In genomic region chrX:143757887-143758286, GRCh38 we compare ENCODE assay signal across 25 cellular contexts. TPM values are rescaled to one million over a fixed set of nuclear protein-coding genes. Genes with fewer than 3 reads are reported as not detected.
DNase-seq lines count a peak whose midpoint lies in the region; ATAC-seq and TF ChIP-seq lines count a peak whose summit lies in the region.
"Had no signal": no experiment of that assay in that cellular context is flagged by ENCODE, and none has a peak within 500 bp of the region (broad histone marks: within the 10 kb centered on the region; RNA-seq: fewer than 3 reads in every experiment).

No MANE protein-coding gene starts in this region.

- 83% methylated on average over 7 of the region's 7 CpGs; no CpG with 5 or more reads in 1 of the 2 experiments for WGBS in endodermal cell (ENCODE audit: insufficient coverage in 1 of 2, insufficient read length in 1 of 2), 2 experiments

- TF ChIP-seq CTCF in endodermal cell (conservative IDR thresholded peaks at IDR 0.05) (no peak), nephron progenitor cell (IDR thresholded peaks at IDR 0.05) (no peak), type B pancreatic cell (conservative IDR thresholded peaks at IDR 0.05) (no peak)

- H3K4me1 Mint-ChIP-seq in endodermal cell (peaks cover 3% of the 10 kb centered on the region), nephron progenitor cell (no peaks in the 10 kb centered on the region), type B pancreatic cell (ENCODE audit: unreplicated experiment) (no peaks in the 10 kb centered on the region)
- no peaks in the 10 kb centered on the region for H3K4me1 Mint-ChIP-seq in stimulated activated effector memory CD8-positive, alpha-beta T cell treated with anti-CD3 and anti-CD28 coated beads, Interleukin-12 subunit alpha, Interleukin-12 subunit beta, amount 100 ng/mL, for 72 hours
- H3K4me1 Mint-ChIP-seq: GM23338 had no signal

- H3K36me3 Mint-ChIP-seq in endodermal cell (ENCODE audit: low read depth) (peaks cover 1% of the 10 kb centered on the region), nephron progenitor cell (ENCODE audit: low read depth) (no peaks in the 10 kb centered on the region), type B pancreatic cell (no peaks in the 10 kb centered on the region)
- no peaks in the 10 kb centered on the region for H3K36me3 Mint-ChIP-seq in stimulated activated effector memory CD8-positive, alpha-beta T cell treated with anti-CD3 and anti-CD28 coated beads, Interleukin-12 subunit alpha, Interleukin-12 subunit beta, amount 100 ng/mL, for 72 hours
- H3K36me3 Mint-ChIP-seq: CD8-positive, alpha-beta T cell had no signal

- no peak overlapping the region for H3K9ac ChIP-seq in endodermal cell (ENCODE audit: extremely low read depth, low read length, poor library complexity, severe bottlenecking)

- H3K27me3 Mint-ChIP-seq in endodermal cell (ENCODE audit: insufficient read depth), result peaks cover 21% of the 10 kb centered on the region
- no peaks in the 10 kb centered on the region for H3K27me3 Mint-ChIP-seq in nephron progenitor cell (ENCODE audit: low read depth, poor library complexity)
- no peaks in the 10 kb centered on the region for H3K27me3 Mint-ChIP-seq in type B pancreatic cell

- H3K27ac Mint-ChIP-seq in endodermal cell (no peak overlapping the region), nephron progenitor cell (no peak overlapping the region), type B pancreatic cell (no peak overlapping the region)
- no peak overlapping the region for H3K27ac Mint-ChIP-seq in stimulated activated effector memory CD8-positive, alpha-beta T cell treated with anti-CD3 and anti-CD28 coated beads, Interleukin-12 subunit alpha, Interleukin-12 subunit beta, amount 100 ng/mL, for 72 hours
- H3K27ac Mint-ChIP-seq: CD8-positive, alpha-beta T cell; GM23338 had no signal

- DNase-seq in NCI-H82 (lab: John Stamatoyannopoulos, UW) (peak; percentile 35), NCI-H82 treated with DMSO at 0.1 percent for 48 hours (lab: John Stamatoyannopoulos, UW; ENCODE audit: unreplicated experiment) (no peak), endodermal cell (peak; percentile 52), nephron progenitor cell (no peak), type B pancreatic cell (ENCODE audit: extremely low spot score, unreplicated experiment) (no peak), NCI-H510A treated with DMSO at 0.1 percent for 48 hours (lab: John Stamatoyannopoulos, UW) (no peak)
- DNase-seq in stimulated activated effector memory CD8-positive, alpha-beta T cell treated with anti-CD3 and anti-CD28 coated beads, Interleukin-12 subunit alpha, Interleukin-12 subunit beta, amount 100 ng/mL, for 72 hours (ENCODE audit: low spot score in 2 of 2), result no peak
- DNase-seq: AML-193; C1 segment of cervical spinal cord; CD8-positive, alpha-beta T cell; DND-41; Kasumi-1; NCI-H1417; NCI-H187 treated with DMSO at 0.1 percent for 48 hours; NCI-H2107; NCI-H446 treated with DMSO at 0.1 percent for 48 hours; NCI-H69; OCI-M1; SJCRH30 had no signal

- peaks cover 6% of the 10 kb centered on the region for H3K9me3 ChIP-seq in endodermal cell (ENCODE audit: control insufficient read depth, low read length)
- H3K9me3 ChIP-seq: SJCRH30 had no signal

- no peaks in the 10 kb centered on the region for H3K4me1 ChIP-seq in endodermal cell (ENCODE audit: control insufficient read depth, insufficient read depth, low read length)

- no peak for ATAC-seq in stimulated activated effector memory CD8-positive, alpha-beta T cell treated with anti-CD3 and anti-CD28 coated beads, Interleukin-12 subunit alpha, Interleukin-12 subunit beta, amount 100 ng/mL, for 72 hours
- no peak for ATAC-seq in GM18868 (IDR thresholded peaks at IDR 0.05; ENCODE audit: unreplicated experiment)
- ATAC-seq: CD8-positive, alpha-beta T cell; GM23338 had no signal

- no peak overlapping the region for H3K4me3 ChIP-seq in endodermal cell (ENCODE audit: low read length)
- H3K4me3 ChIP-seq: GM23338, SJCRH30 had no signal

- no peak overlapping the region for H3K27ac ChIP-seq in endodermal cell (ENCODE audit: low read depth, low read length)
- H3K27ac ChIP-seq: SJCRH30 had no signal

- H3K27me3 ChIP-seq in endodermal cell (ENCODE audit: control insufficient read depth, insufficient read depth, low read length, poor library complexity, severe bottlenecking), result no peaks in the 10 kb centered on the region
- H3K27me3 ChIP-seq: SJCRH30 had no signal

- no peaks in the 10 kb centered on the region for H3K36me3 ChIP-seq in endodermal cell (ENCODE audit: control insufficient read depth, insufficient read depth, low read length)
- H3K36me3 ChIP-seq: SJCRH30 had no signal

- peak overlapping the region; percentile 49 for H3K4me3 Mint-ChIP-seq in endodermal cell
- H3K4me3 Mint-ChIP-seq in nephron progenitor cell, result peak overlapping the region; percentile 39
- peak overlapping the region; percentile 56 for H3K4me3 Mint-ChIP-seq in type B pancreatic cell
- H3K4me3 Mint-ChIP-seq in stimulated activated effector memory CD8-positive, alpha-beta T cell treated with anti-CD3 and anti-CD28 coated beads, Interleukin-12 subunit alpha, Interleukin-12 subunit beta, amount 100 ng/mL, for 72 hours, result no peak overlapping the region
- H3K4me3 Mint-ChIP-seq: CD8-positive, alpha-beta T cell; GM23338 had no signal

- H3K9me3 Mint-ChIP-seq in endodermal cell (peaks cover 50% of the 10 kb centered on the region), nephron progenitor cell (peaks cover 29% of the 10 kb centered on the region), type B pancreatic cell (no peaks in the 10 kb centered on the region)
- H3K9me3 Mint-ChIP-seq in stimulated activated effector memory CD8-positive, alpha-beta T cell treated with anti-CD3 and anti-CD28 coated beads, Interleukin-12 subunit alpha, Interleukin-12 subunit beta, amount 100 ng/mL, for 72 hours, result peaks cover 7% of the 10 kb centered on the region

RNA-seq across cellular contexts. Expression of gene SPANXN2, which starts 37.3 kb away (rescaled TPM):
- total RNA-seq in endodermal cell, result not detected
- polyA plus RNA-seq in endodermal cell (2013, experiment 1 of 2), result not detected
- polyA plus RNA-seq in endodermal cell (2013, experiment 2 of 2), result not detected
- total RNA-seq in type B pancreatic cell (ENCODE audit: low replicate concordance), result not detected in 2 replicates
- total RNA-seq: A172; CD8-positive, alpha-beta T cell; G401; GM23338; MCF 10A; SJCRH30 had no signal
- polyA plus RNA-seq: AG04450, GM23338 had no signal

Comparison
In these comparisons a context has a peak if more than half of its experiments do, and no peak if none do; other contexts are left out.
1. DNase-seq: peak in NCI-H82 (single experiment) and endodermal cell (single experiment); none in NCI-H82 treated with DMSO at 0.1 percent for 48 hours (single experiment), nephron progenitor cell (single experiment), type B pancreatic cell (single experiment), NCI-H510A treated with DMSO at 0.1 percent for 48 hours (single experiment) and stimulated activated effector memory CD8-positive, alpha-beta T cell treated with anti-CD3 and anti-CD28 coated beads, Interleukin-12 subunit alpha, Interleukin-12 subunit beta, amount 100 ng/mL, for 72 hours (0 of 2).